In genomic region chr16:80369559-80369958, GRCh38 we compare ENCODE assay signal across 9 cellular contexts.
A peak's percentile ranks its signal among the peaks of the same experiment; 100 is the strongest.
DNase-seq lines count a peak whose midpoint lies in the region; ATAC-seq, FAIRE-seq and TF ChIP-seq lines count a peak whose summit lies in the region.
"Had no signal": no experiment of that assay in that cellular context is flagged by ENCODE, and none has a peak within 500 bp of the region (broad histone marks: within the 10 kb centered on the region; RNA-seq: fewer than 3 reads in every experiment).

No MANE protein-coding gene starts in this region.

- H3K27me3 ChIP-seq in Loucy (ENCODE audit: insufficient read depth, low read length, poor library complexity, severe bottlenecking), result no peaks in the 10 kb centered on the region
- H3K27me3 ChIP-seq in aorta (ENCODE audit: control insufficient read depth in 1 of 2, insufficient read depth in 2 of 2, low read length in 1 of 2), result no peaks in the 10 kb centered on the region

- no peak overlapping the region for H3K9ac ChIP-seq in Loucy (ENCODE audit: low read depth, low read length, poor library complexity, severe bottlenecking)

- H3K4me1 ChIP-seq in Loucy (ENCODE audit: insufficient read depth, low read length, poor library complexity, severe bottlenecking), result no peaks in the 10 kb centered on the region
- H3K4me1 ChIP-seq in aorta (ENCODE audit: control insufficient read depth in 1 of 2, insufficient read depth in 2 of 2, low read length in 2 of 2), result no peaks in the 10 kb centered on the region

- 25 to 35% methylated on average over 6 of the region's 6 CpGs for WGBS in aorta, 2 donors

- H3K27ac ChIP-seq in aorta (ENCODE audit: low read depth in 1 of 2, low read length in 2 of 2), result no peak overlapping the region
- H3K27ac ChIP-seq: epithelial cell of prostate had no signal

- no peaks in the 10 kb centered on the region for H3K9me2 ChIP-seq in Loucy (replicated peaks; ENCODE audit: low read depth, low read length)

- TF ChIP-seq POLR2A in GM18505 (IDR thresholded peaks at IDR 0.05; ENCODE audit: borderline replicate concordance, extremely low read depth, insufficient read depth, insufficient read length), result no peak

- no peaks in the 10 kb centered on the region for H3K79me2 ChIP-seq in Loucy (ENCODE audit: insufficient read depth, low read length)

- no peak overlapping the region for H3K4me2 ChIP-seq in Loucy (ENCODE audit: low read depth, low read length, poor library complexity, severe bottlenecking)

- H3K4me3 ChIP-seq in Loucy (ENCODE audit: low read length, poor library complexity, severe bottlenecking) (no peak overlapping the region), aorta (ENCODE audit: low read length in 2 of 2) (no peak overlapping the region)

- ATAC-seq in aorta (ENCODE audit: low FRiP score) (peak; percentile 57), GM21423 (IDR thresholded peaks at IDR 0.05; ENCODE audit: unreplicated experiment) (no peak), GM19324 (IDR thresholded peaks at IDR 0.05; ENCODE audit: low FRiP score, unreplicated experiment) (no peak), GM18505 (IDR thresholded peaks at IDR 0.05; ENCODE audit: unreplicated experiment) (no peak)

- no peak for FAIRE-seq in D721Med (lab: Jason Lieb, UNC)

- no peak overlapping the region for H2AFZ ChIP-seq in Loucy (ENCODE audit: low read length)

- H3F3A ChIP-seq in Loucy (ENCODE audit: low read depth), result no peaks in the 10 kb centered on the region

- intact Hi-C loops in aorta (cut with DNase I), result no loop called here

- peak; percentile 3 for TF ChIP-seq CTCF in D721Med (IDR thresholded peaks at IDR 0.05; ENCODE audit: insufficient read depth, missing control alignments)
- TF ChIP-seq CTCF in Loucy (conservative IDR thresholded peaks at IDR 0.05; ENCODE audit: low read length), result peak; percentile 31; the same call in 1 of the 2 replicates

- DNase-seq in D721Med (ENCODE audit: insufficient read length, low spot score), result no peak
- DNase-seq in cerebellum (ENCODE audit: low spot score), result peak; percentile 75
- DNase-seq in left kidney (ENCODE audit: low read depth, low spot score), result peak; percentile 85
- peak in 1 of 2 donors; percentile 51 for DNase-seq in aorta

- H3K36me3 ChIP-seq in Loucy (ENCODE audit: insufficient read depth, low read length) (no peaks in the 10 kb centered on the region), aorta (ENCODE audit: control insufficient read depth in 1 of 2, insufficient read depth in 2 of 2, low read length in 1 of 2) (no peaks in the 10 kb centered on the region)

- H4K20me1 ChIP-seq in Loucy (ENCODE audit: insufficient read depth, low read length, poor library complexity, severe bottlenecking), result no peaks in the 10 kb centered on the region

- H3K9me3 ChIP-seq in Loucy (ENCODE audit: insufficient read depth, low read depth, low read length) (no peaks in the 10 kb centered on the region), aorta (ENCODE audit: control insufficient read depth, low read length) (no peaks in the 10 kb centered on the region)
